Comparison of ENCODE assay signal across 8 cellular contexts in genomic region chr9:113401027-113401792, GRCh38. TPM values are rescaled to one million over a fixed set of nuclear protein-coding genes. Genes with fewer than 3 reads are reported as not detected.
DNase-seq lines count a peak whose midpoint lies in the region; ATAC-seq and TF ChIP-seq lines count a peak whose summit lies in the region.

ALAD (minus strand) TSS chr9:113401284; CDS start chr9:113393559, 7,725 bp downstream.

- H3K4me1 Mint-ChIP-seq in natural killer cell, result peaks cover 6 to 27% of the 10 kb centered on the region in 2 donors

- H4K20me1 ChIP-seq in fibroblast of lung (ENCODE audit: control insufficient read depth, extremely low read depth, insufficient read depth, low read length), result no peaks in the 10 kb centered on the region

- H3K4me1 ChIP-seq in fibroblast of lung (ENCODE audit: control insufficient read depth, extremely low read depth, insufficient read depth, low read length), result no peaks in the 10 kb centered on the region

- no peaks in the 10 kb centered on the region for H3K9me3 ChIP-seq in fibroblast of lung (ENCODE audit: control insufficient read depth, insufficient read depth, low read depth, low read length)

- H3K4me3 ChIP-seq in fibroblast of lung (replicated peaks in 1 of 4; ENCODE audit: control extremely low read depth in 1 of 4, insufficient read depth in 1 of 4, low read depth in 3 of 4, low read length in 4 of 4), result peak within 1 kb of the TSS; percentile 78 to 96 (median 85)

- peak within 1 kb of the TSS; percentile 66 to 90 for H3K27ac Mint-ChIP-seq in natural killer cell

- H2AFZ ChIP-seq in fibroblast of lung (ENCODE audit: low read length), result peak within 1 kb of the TSS; percentile 95

- peak within 1 kb of the TSS; percentile 46 for H3K27ac ChIP-seq in fibroblast of lung (ENCODE audit: insufficient read depth, low read length)

- peak within 1 kb of the TSS; percentile 99 for H3K4me2 ChIP-seq in fibroblast of lung (ENCODE audit: extremely low read depth, insufficient read depth, low read length)

- H3K36me3 Mint-ChIP-seq in natural killer cell, result no peaks in the 10 kb centered on the region

- intact Hi-C loops in natural killer cell (cut with micrococcal nuclease), result loop anchor here (1.0 kb wide), 2 partner anchors 9 to 257 kb away; partner anchors contain the start of genes C9orf43 and POLE3

- no peaks in the 10 kb centered on the region for H3K9me3 Mint-ChIP-seq in natural killer cell

- ATAC-seq in natural killer cell, result peak; percentile 98 to 100 (median 99)

- H3K4me3 Mint-ChIP-seq in natural killer cell, result peak within 1 kb of the TSS; percentile 97

- TF ChIP-seq CTCF in LNCAP (IDR thresholded peaks at IDR 0.05) (peak; percentile 98), fibroblast of lung (conservative IDR thresholded peaks at IDR 0.05 in 1 of 2, IDR thresholded peaks at IDR 0.05 in 1 of 2; ENCODE audit: low read depth in 1 of 2, low read length in 2 of 2) (peak; percentile 82 to 83), natural killer cell (IDR thresholded peaks at IDR 0.05) (peak; percentile 96)

- peak within 1 kb of the TSS; percentile 62 for H3K9ac ChIP-seq in fibroblast of lung (ENCODE audit: insufficient read depth, low read length)

- H3K36me3 ChIP-seq in fibroblast of lung (ENCODE audit: control insufficient read depth, insufficient read depth, low read length), result no peaks in the 10 kb centered on the region

- no peaks in the 10 kb centered on the region for H3K27me3 Mint-ChIP-seq in natural killer cell (ENCODE audit: low read depth in 2 of 2)

- no peaks in the 10 kb centered on the region for H3K27me3 ChIP-seq in fibroblast of lung (ENCODE audit: control insufficient read depth, insufficient read depth, low read length)

- H3K79me2 ChIP-seq in fibroblast of lung (ENCODE audit: control insufficient read depth, insufficient read depth, low read length), result no peaks in the 10 kb centered on the region

- peak; percentile 100 for DNase-seq in ELF-1 (ENCODE audit: low read depth, low spot score)
- DNase-seq in GOT3 (lab: John Stamatoyannopoulos, UW), result peak; percentile 84
- DNase-seq in RPMI8226, result peak; percentile 98
- DNase-seq in activated T-helper 1 cell treated with anti-CD3 and anti-CD28 coated beads, Interleukin-2, amount 50 U/mL, for 16 hours (ENCODE audit: low read depth in 1 of 2, low spot score in 1 of 2), result peak; percentile 99
- peak; percentile 97 to 98 for DNase-seq in fibroblast of lung (ENCODE audit: low read depth in 2 of 2)
- peak; percentile 99 for DNase-seq in natural killer cell
- DNase-seq in stimulated activated naive CD4-positive, alpha-beta T cell treated with Interleukin-2 at 50 U/mL for 16 hours (lab: John Stamatoyannopoulos, UW), result peak; percentile 99

RNA-seq across cellular contexts. Expression of gene ALAD, which starts in this region (rescaled TPM):
- total RNA-seq in fibroblast of lung, result 22.6 and 42.1 TPM in 2 replicates
- 13.1 and 14.0 TPM in 2 replicates for polyA plus RNA-seq in fibroblast of lung
- 29.3 and 31.2 TPM in 2 replicates for polyA plus RNA-seq in fibroblast of lung (2012)
- polyA minus RNA-seq in fibroblast of lung (ENCODE audit: low replicate concordance), result 34.8 and 43.0 TPM in 2 replicates
- 10 to 100 TPM; 30.3 to 38.7 (median 36.4) TPM for total RNA-seq in natural killer cell

Comparison
In these comparisons a context has a peak if more than half of its experiments do, and no peak if none do; other contexts are left out.
1. Peak in every context shown above with its lines: DNase-seq, ATAC-seq, H3K4me3 ChIP-seq and H3K27ac ChIP-seq.